Comparison of ENCODE assay signal across 21 cellular contexts in genomic region chr6:165848099-165848461, GRCh38.
DNase-seq lines count a peak whose midpoint lies in the region; ATAC-seq and TF ChIP-seq lines count a peak whose summit lies in the region.
"Had no signal": no experiment of that assay in that cellular context is flagged by ENCODE, and none has a peak within 500 bp of the region (broad histone marks: within the 10 kb centered on the region; RNA-seq: fewer than 3 reads in every experiment).

No MANE protein-coding gene starts in this region.

- in situ Hi-C loops in GM13976 (cut with MboI; ENCODE audit: low sequenced_read_pairs, unreplicated experiment), result no loop called here

- H3K4me1 Mint-ChIP-seq in WTC11, result peaks cover 53% of the 10 kb centered on the region

- H3K4me3 ChIP-seq in A673 (ENCODE audit: low read depth, low read length, poor library complexity, severe bottlenecking) (no peak overlapping the region), kidney epithelial cell (ENCODE audit: low read depth, low read length) (no peak overlapping the region)
- H3K4me3 ChIP-seq: gastroesophageal sphincter, ovary, upper lobe of left lung had no signal

- no peaks in the 10 kb centered on the region for H3K9me3 ChIP-seq in A673 (ENCODE audit: low read depth, low read length, poor library complexity, severe bottlenecking)
- H3K9me3 ChIP-seq: gastroesophageal sphincter, ovary, upper lobe of left lung had no signal

- H3K27me3 ChIP-seq in A673 (replicated peaks; ENCODE audit: insufficient read depth, low read depth, low read length, poor library complexity), result peaks cover 79% of the 10 kb centered on the region
- H3K27me3 ChIP-seq in kidney epithelial cell (ENCODE audit: control insufficient read depth, insufficient read depth, low read length), result peaks cover 2% of the 10 kb centered on the region
- H3K27me3 ChIP-seq: ovary, upper lobe of left lung had no signal

- no peak for DNase-seq in A673 (ENCODE audit: low spot score)
- no peak for DNase-seq in GM13976 (ENCODE audit: low spot score)
- DNase-seq in WTC11 (ENCODE audit: low spot score), result peak; percentile 55
- DNase-seq in kidney epithelial cell (ENCODE audit: low read depth), result no peak
- no peak for DNase-seq in stimulated activated CD4-positive, alpha-beta T cell treated with anti-CD3 and anti-CD28 coated beads, Interleukin-15, amount 100 ng/mL, for 24 hours
- DNase-seq in caudate nucleus (lab: John Stamatoyannopoulos, UW), result no peak
- no peak for DNase-seq in activated T-cell treated with anti-CD3 and anti-CD28 coated beads, Interleukin-2, amount 50 U/mL, for 48 hours
- DNase-seq: activated CD4-positive, alpha-beta T cell treated with anti-CD3 and anti-CD28 coated beads, Interleukin-2, amount 50 U/mL, for 4 hours; activated T-cell treated with anti-CD3 and anti-CD28 coated beads, Interleukin-2, amount 50 U/mL, for 4 hours; NCI-H187; NCI-H446; stimulated activated CD4-positive, alpha-beta T cell treated with anti-CD3 and anti-CD28 coated beads, Interleukin-2, amount 100 ng/mL, for 24 hours; stimulated activated naive CD8-positive, alpha-beta T cell treated with anti-CD3 and anti-CD28 coated beads, Interleukin-15, amount 100 ng/mL, for 72 hours; T-helper 1 cell; upper lobe of left lung had no signal

- H3K4me1 ChIP-seq in A673 (ENCODE audit: insufficient read depth, low read length, poor library complexity, severe bottlenecking), result peaks cover 10% of the 10 kb centered on the region

- no peak; the same call in 1 of the 2 replicates for ATAC-seq in WTC11
- ATAC-seq in HG02642 (IDR thresholded peaks at IDR 0.05; ENCODE audit: poor library complexity, unreplicated experiment), result no peak
- ATAC-seq: gastroesophageal sphincter; Right ventricle myocardium inferior; stimulated activated naive CD8-positive, alpha-beta T cell treated with anti-CD3 and anti-CD28 coated beads, Interleukin-15, amount 100 ng/mL, for 72 hours had no signal

- no peak overlapping the region for H3K4me3 Mint-ChIP-seq in WTC11
- H3K4me3 Mint-ChIP-seq: activated naive CD8-positive, alpha-beta T cell; activated T-cell treated with anti-CD3 and anti-CD28 coated beads, Interleukin-2, amount 50 U/mL, for 4 hours; dendritic cell treated with granulocyte-macrophage colony-stimulating factor and Interleukin-4, amounts not matched to agents 40 ng/mL and 50 ng/mL, for 4 days; stimulated activated naive CD8-positive, alpha-beta T cell treated with anti-CD3 and anti-CD28 coated beads, Interleukin-15, amount 100 ng/mL, for 72 hours had no signal

- no peaks in the 10 kb centered on the region for H3K9me3 Mint-ChIP-seq in WTC11
- H3K9me3 Mint-ChIP-seq: activated T-cell treated with anti-CD3 and anti-CD28 coated beads, Interleukin-2, amount 50 U/mL, for 4 hours; dendritic cell treated with granulocyte-macrophage colony-stimulating factor and Interleukin-4, amounts not matched to agents 40 ng/mL and 50 ng/mL, for 4 days; stimulated activated naive CD8-positive, alpha-beta T cell treated with anti-CD3 and anti-CD28 coated beads, Interleukin-15, amount 100 ng/mL, for 72 hours had no signal

- peaks cover 26% of the 10 kb centered on the region for H3K27me3 Mint-ChIP-seq in WTC11 (ENCODE audit: low read depth)

- H3K27ac ChIP-seq in A673 (ENCODE audit: low read depth, low read length, poor library complexity, severe bottlenecking) (no peak overlapping the region), caudate nucleus (ENCODE audit: low read depth, low read length) (no peak overlapping the region)
- H3K27ac ChIP-seq: gastroesophageal sphincter, upper lobe of left lung had no signal

- CTCF ChIA-PET in A673 (lab: Charles Lee) (interaction anchor here (0.6 kb wide), 1 partner anchor 11 kb away, joined by 14 read pairs; no protein-coding TSS in a partner anchor), WTC11 (lab: Charles Lee) (interaction anchor here (0.6 to 2.5 kb wide), 6 partner anchors 11 to 411 kb away, joined by 3 to 11 read pairs (median 3); no protein-coding TSS in a partner anchor)

- peak; percentile 48 for TF ChIP-seq CTCF in A673 (conservative IDR thresholded peaks at IDR 0.05; ENCODE audit: low read depth, low read length)
- TF ChIP-seq CTCF in GM13976 (IDR thresholded peaks at IDR 0.05; ENCODE audit: borderline replicate concordance, control extremely low read depth, extremely low read depth, insufficient read depth, missing control alignments), result peak; percentile 4
- TF ChIP-seq CTCF in WTC11 (IDR thresholded peaks at IDR 0.05), result peak; percentile 61
- peak; percentile 18 for TF ChIP-seq CTCF in kidney epithelial cell (IDR thresholded peaks at IDR 0.05; ENCODE audit: insufficient read depth, low read length, poor library complexity, severe bottlenecking)

- H3K36me3 Mint-ChIP-seq in WTC11, result no peaks in the 10 kb centered on the region
- H3K36me3 Mint-ChIP-seq: activated naive CD8-positive, alpha-beta T cell had no signal

- BruUV-seq in A673 (replicated peaks; lab: Mats Ljungman, UMichigan), result no TSS peak

- intact Hi-C loops in A673 (cut with micrococcal nuclease; ENCODE audit: unreplicated experiment), result no loop called here

- POLR2A ChIA-PET in A673 (lab: Charles Lee; ENCODE audit: low non-redundant PET), result no interaction called here
- POLR2A ChIA-PET in WTC11 (lab: Charles Lee), result no interaction called here

- H3K27ac Mint-ChIP-seq in WTC11, result no peak overlapping the region
- H3K27ac Mint-ChIP-seq: activated naive CD8-positive, alpha-beta T cell; dendritic cell treated with granulocyte-macrophage colony-stimulating factor and Interleukin-4, amounts not matched to agents 40 ng/mL and 50 ng/mL, for 4 days; stimulated activated naive CD8-positive, alpha-beta T cell treated with anti-CD3 and anti-CD28 coated beads, Interleukin-15, amount 100 ng/mL, for 72 hours had no signal

- no peaks in the 10 kb centered on the region for H3K36me3 ChIP-seq in A673 (ENCODE audit: insufficient read depth, low read length, poor library complexity, severe bottlenecking)
- no peaks in the 10 kb centered on the region for H3K36me3 ChIP-seq in kidney epithelial cell (ENCODE audit: control insufficient read depth, insufficient read depth, low read length)
- H3K36me3 ChIP-seq: gastroesophageal sphincter, ovary, upper lobe of left lung had no signal

TF ChIP-seq in WTC11, 78 proteins besides CTCF, POLR2A, EP300 and RAD21:
- no peak for TF ChIP-seq E2F5 (CRISPR knock-in tag; IDR thresholded peaks at IDR 0.05)
- TF ChIP-seq, protein P1, sequence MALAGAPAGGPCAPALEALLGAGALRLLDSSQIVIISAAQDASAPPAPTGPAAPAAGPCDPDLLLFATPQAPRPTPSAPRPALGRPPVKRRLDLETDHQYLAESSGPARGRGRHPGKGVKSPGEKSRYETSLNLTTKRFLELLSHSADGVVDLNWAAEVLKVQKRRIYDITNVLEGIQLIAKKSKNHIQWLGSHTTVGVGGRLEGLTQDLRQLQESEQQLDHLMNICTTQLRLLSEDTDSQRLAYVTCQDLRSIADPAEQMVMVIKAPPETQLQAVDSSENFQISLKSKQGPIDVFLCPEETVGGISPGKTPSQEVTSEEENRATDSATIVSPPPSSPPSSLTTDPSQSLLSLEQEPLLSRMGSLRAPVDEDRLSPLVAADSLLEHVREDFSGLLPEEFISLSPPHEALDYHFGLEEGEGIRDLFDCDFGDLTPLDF (CRISPR knock-in tag; IDR thresholded peaks at IDR 0.05), result no peak
- TF ChIP-seq SOX15 (CRISPR knock-in tag; IDR thresholded peaks at IDR 0.05), result no peak
- TF ChIP-seq ZSCAN18 (CRISPR knock-in tag; IDR thresholded peaks at IDR 0.05), result no peak
- TF ChIP-seq MLX (CRISPR knock-in tag; IDR thresholded peaks at IDR 0.05), result no peak
- TF ChIP-seq JAZF1 (CRISPR knock-in tag; IDR thresholded peaks at IDR 0.05), result no peak

Comparison
In these comparisons a context has a peak if more than half of its experiments do, and no peak if none do; other contexts are left out.
1. CTCF ChIP-seq: peak in every context shown above with its lines; median percentile 61 in WTC11; 48 in A673; 18 in kidney epithelial cell; 4 in GM13976.